8 cellular contexts compared by ENCODE assay signal in the genomic region with DNA sequence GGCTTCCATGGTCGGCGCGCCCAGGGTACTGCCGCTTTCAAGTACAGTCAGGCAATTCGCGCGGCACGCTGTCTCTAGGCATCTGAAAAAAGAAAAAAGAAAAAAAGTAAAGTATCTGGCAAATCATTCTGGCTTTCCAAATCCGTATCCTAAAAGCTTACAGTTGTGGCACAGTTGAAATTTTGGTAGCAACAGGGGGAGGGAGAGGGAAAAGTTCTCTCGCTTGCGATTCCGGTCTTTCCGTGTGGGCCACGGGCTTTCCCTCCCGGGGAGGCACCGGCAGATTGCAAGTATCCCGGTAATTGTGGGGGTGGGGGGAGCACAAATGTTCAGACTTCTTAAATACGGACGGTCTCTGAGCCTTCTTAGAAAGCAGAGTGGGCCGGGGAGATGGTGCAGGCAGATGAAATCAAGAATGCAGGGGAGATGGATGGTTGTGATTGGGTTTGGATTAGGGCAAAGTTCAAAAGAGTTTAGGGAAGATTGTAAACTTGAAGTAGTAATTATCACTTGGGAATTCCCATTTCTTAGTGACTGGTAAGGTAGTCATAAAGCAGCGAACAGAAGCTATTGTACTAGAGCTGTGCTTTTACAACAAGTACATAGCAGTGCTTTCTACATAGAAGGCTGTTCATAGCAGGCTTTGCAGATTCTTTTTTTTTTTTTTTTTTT. TPM values are rescaled to one million over a fixed set of nuclear protein-coding genes. Genes with fewer than 3 reads are reported as not detected.
A peak's percentile ranks its signal among the peaks of the same experiment; 100 is the strongest.
DNase-seq lines count a peak whose midpoint lies in the region; ATAC-seq lines count a peak whose summit lies in the region.

No MANE protein-coding gene starts in this region.

- CTCF ChIA-PET in activated CD8-positive, alpha-beta memory T cell treated with anti-CD3 and anti-CD28 coated beads, Interleukin-2, amount 10 ng/mL, durations not matched to agents 7 days and 5 days (lab: Charles Lee) = interaction anchor here (0.7 to 4.1 kb wide), 7 partner anchors 8 to 1781 kb away, joined by 3 to 31 read pairs (median 4); no protein-coding TSS in a partner anchor

- no peak overlapping the region for H3K27ac Mint-ChIP-seq in activated CD8-positive, alpha-beta memory T cell treated with anti-CD3 and anti-CD28 coated beads, Interleukin-2, amount 10 ng/mL, durations not matched to agents 7 days and 5 days
- H3K27ac Mint-ChIP-seq in stimulated activated naive B cell treated with anti-CD40 and anti-IgM and Interleukin-4, amounts not matched to agents 10 μg/mL and 1 μg/mL and 100 μg/mL, for 72 hours = peak overlapping the region; percentile 59

- no peak for DNase-seq in activated CD8-positive, alpha-beta memory T cell treated with anti-CD3 and anti-CD28 coated beads, Interleukin-2, amount 10 ng/mL, durations not matched to agents 7 days and 5 days
- no peak for DNase-seq in activated CD8-positive, alpha-beta memory T cell treated with anti-CD3 and anti-CD28 coated beads, Interleukin-2, amount 50 U/mL, for 4 hours
- DNase-seq in activated naive CD4-positive, alpha-beta T cell treated with anti-CD3 and anti-CD28 coated beads, Interleukin-2, amount 50 U/mL, for 16 hours = peak; percentile 21
- peak; percentile 19 for DNase-seq in iris pigment epithelial cell (ENCODE audit: low read depth)
- DNase-seq in stimulated activated naive B cell treated with anti-CD40 and anti-IgM and Interleukin-4, amounts not matched to agents 10 μg/mL and 1 μg/mL and 100 μg/mL, for 72 hours = peak; percentile 7
- no peak for DNase-seq in SHP77 (lab: John Stamatoyannopoulos, UW)
- DNase-seq in occipital lobe (lab: John Stamatoyannopoulos, UW) = no peak

- peaks cover 23% of the 10 kb centered on the region for H3K4me1 Mint-ChIP-seq in activated CD8-positive, alpha-beta memory T cell treated with anti-CD3 and anti-CD28 coated beads, Interleukin-2, amount 10 ng/mL, durations not matched to agents 7 days and 5 days
- peaks cover 16 to 26% of the 10 kb centered on the region in 2 donors for H3K4me1 Mint-ChIP-seq in stimulated activated naive B cell treated with anti-CD40 and anti-IgM and Interleukin-4, amounts not matched to agents 10 μg/mL and 1 μg/mL and 100 μg/mL, for 72 hours

- peak overlapping the region; percentile 40 for H3K4me3 Mint-ChIP-seq in activated CD8-positive, alpha-beta memory T cell treated with anti-CD3 and anti-CD28 coated beads, Interleukin-2, amount 10 ng/mL, durations not matched to agents 7 days and 5 days
- H3K4me3 Mint-ChIP-seq in stimulated activated naive B cell treated with anti-CD40 and anti-IgM and Interleukin-4, amounts not matched to agents 10 μg/mL and 1 μg/mL and 100 μg/mL, for 72 hours = peak overlapping the region; percentile 82 to 91

- no peak for ATAC-seq in activated CD8-positive, alpha-beta memory T cell treated with anti-CD3 and anti-CD28 coated beads, Interleukin-2, amount 10 ng/mL, durations not matched to agents 7 days and 5 days
- ATAC-seq in stimulated activated naive B cell treated with anti-CD40 and anti-IgM and Interleukin-4, amounts not matched to agents 10 μg/mL and 1 μg/mL and 100 μg/mL, for 72 hours (replicated peaks) = no peak
- no peak for ATAC-seq in GM19397 (IDR thresholded peaks at IDR 0.05; ENCODE audit: unreplicated experiment)

- H3K36me3 Mint-ChIP-seq in activated CD8-positive, alpha-beta memory T cell treated with anti-CD3 and anti-CD28 coated beads, Interleukin-2, amount 10 ng/mL, durations not matched to agents 7 days and 5 days = peaks cover 38% of the 10 kb centered on the region
- H3K36me3 Mint-ChIP-seq in stimulated activated naive B cell treated with anti-CD40 and anti-IgM and Interleukin-4, amounts not matched to agents 10 μg/mL and 1 μg/mL and 100 μg/mL, for 72 hours = peaks cover 2 to 4% of the 10 kb centered on the region in 2 donors

- H3K9me3 Mint-ChIP-seq in activated CD8-positive, alpha-beta memory T cell treated with anti-CD3 and anti-CD28 coated beads, Interleukin-2, amount 10 ng/mL, durations not matched to agents 7 days and 5 days (ENCODE audit: low read depth) = no peaks in the 10 kb centered on the region
- no peaks in the 10 kb centered on the region for H3K9me3 Mint-ChIP-seq in stimulated activated naive B cell treated with anti-CD40 and anti-IgM and Interleukin-4, amounts not matched to agents 10 μg/mL and 1 μg/mL and 100 μg/mL, for 72 hours

- H3K27me3 Mint-ChIP-seq in activated CD8-positive, alpha-beta memory T cell treated with anti-CD3 and anti-CD28 coated beads, Interleukin-2, amount 10 ng/mL, durations not matched to agents 7 days and 5 days = peaks cover 15% of the 10 kb centered on the region
- peaks cover 29 to 52% of the 10 kb centered on the region in 2 donors for H3K27me3 Mint-ChIP-seq in stimulated activated naive B cell treated with anti-CD40 and anti-IgM and Interleukin-4, amounts not matched to agents 10 μg/mL and 1 μg/mL and 100 μg/mL, for 72 hours

RNA-seq across cellular contexts. Expression of a gene that starts 1.2 kb away (rescaled TPM):
- 10 to 100 TPM; 24.6 to 33.9 TPM for total RNA-seq in activated CD8-positive, alpha-beta memory T cell treated with anti-CD3 and anti-CD28 coated beads, Interleukin-2, amount 10 ng/mL, durations not matched to agents 7 days and 5 days
- 71.4 TPM for total RNA-seq in occipital lobe

Comparison
In these comparisons a context has a peak if more than half of its experiments do, and no peak if none do; other contexts are left out.
1. DNase-seq: peak in activated naive CD4-positive, alpha-beta T cell treated with anti-CD3 and anti-CD28 coated beads, Interleukin-2, amount 50 U/mL, for 16 hours (single experiment), iris pigment epithelial cell (single experiment) and stimulated activated naive B cell treated with anti-CD40 and anti-IgM and Interleukin-4, amounts not matched to agents 10 μg/mL and 1 μg/mL and 100 μg/mL, for 72 hours (single experiment); none in activated CD8-positive, alpha-beta memory T cell treated with anti-CD3 and anti-CD28 coated beads, Interleukin-2, amount 10 ng/mL, durations not matched to agents 7 days and 5 days (single experiment), activated CD8-positive, alpha-beta memory T cell treated with anti-CD3 and anti-CD28 coated beads, Interleukin-2, amount 50 U/mL, for 4 hours (single experiment), SHP77 (0 of 2) and occipital lobe (single experiment).